Comparison of ENCODE assay signal across 15 cellular contexts in the genomic region with DNA sequence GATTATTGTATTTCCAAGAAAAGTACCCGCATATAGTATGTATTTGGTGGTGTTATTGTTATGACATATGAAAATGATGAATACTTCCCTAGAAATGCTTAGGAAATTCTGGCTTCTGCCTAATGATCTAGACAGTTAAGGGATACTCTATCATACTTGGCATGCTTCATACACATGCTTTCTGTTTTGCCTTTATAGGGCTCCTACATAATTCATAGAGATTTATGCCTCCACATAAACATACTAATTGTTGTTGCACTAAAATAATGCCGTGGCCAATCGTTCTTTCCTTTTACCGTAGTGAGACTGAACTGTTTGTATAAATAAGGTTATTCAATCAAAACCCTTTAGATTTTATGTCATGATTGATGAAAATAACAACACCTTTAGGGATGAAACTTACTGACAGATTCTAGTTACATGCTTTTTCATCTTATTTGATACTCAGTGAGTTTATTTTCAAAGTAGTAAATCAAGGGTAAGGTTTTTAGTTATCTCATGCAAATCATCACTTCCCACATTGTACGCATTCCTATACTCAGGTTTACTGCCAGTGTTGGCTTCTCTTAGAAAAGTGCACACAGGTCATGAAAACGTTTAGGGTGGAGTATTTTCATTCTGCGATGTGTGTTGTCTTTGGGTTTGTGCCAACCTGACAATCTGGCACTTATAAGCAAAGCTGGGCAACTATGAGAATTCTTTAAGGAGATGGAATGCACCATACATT. TPM values are rescaled to one million over a fixed set of nuclear protein-coding genes. Genes with fewer than 3 reads are reported as not detected.
DNase-seq lines count a peak whose midpoint lies in the region; TF ChIP-seq lines count a peak whose summit lies in the region.
"Had no signal": no experiment of that assay in that cellular context is flagged by ENCODE, and none has a peak within 500 bp of the region (broad histone marks: within the 10 kb centered on the region; RNA-seq: fewer than 3 reads in every experiment).

No MANE protein-coding gene starts in this region.

- WGBS in mesenchymal stem cell, result 40% methylated on average over 3 of the region's 7 CpGs

- H3K9me3 Mint-ChIP-seq in chondrocyte (ENCODE audit: low read depth), result no peaks in the 10 kb centered on the region
- H3K9me3 Mint-ChIP-seq in nephron, result no peaks in the 10 kb centered on the region
- no peaks in the 10 kb centered on the region for H3K9me3 Mint-ChIP-seq in T-helper 2 cell treated with Interferon-gamma antibody and Interleukin-4, amounts not matched to agents 5 μg/mL and 100 μg/mL, for 36 hours
- H3K9me3 Mint-ChIP-seq: activated naive CD4-positive, alpha-beta T cell treated with anti-CD3 and anti-CD28 coated beads, Interleukin-2, amount 50 U/mL, for 24 hours had no signal

- DNase-seq in DMS53 (lab: John Stamatoyannopoulos, UW) (peak; percentile 30), MG63 (peak; percentile 7), chondrocyte (ENCODE audit: low spot score) (no peak), DMS153 (lab: John Stamatoyannopoulos, UW) (no peak), NCI-H2081 treated with DMSO at 0.1 percent for 48 hours (lab: John Stamatoyannopoulos, UW) (no peak), mesenchymal stem cell (no peak)
- DNase-seq in T-helper 2 cell treated with Interferon-gamma antibody and Interleukin-4, amounts not matched to agents 5 μg/mL and 100 μg/mL, for 36 hours (ENCODE audit: low spot score), result no peak
- DNase-seq: activated CD8-positive, alpha-beta memory T cell treated with anti-CD3 and anti-CD28 coated beads, Interleukin-2, amount 50 U/mL, for 48 hours; AML-193; DMS79 treated with DMSO at 0.1 percent for 48 hours; SW 1271 had no signal

- H2BK5ac ChIP-seq in mesenchymal stem cell (ENCODE audit: low read depth, low read length, poor library complexity, severe bottlenecking), result no peak overlapping the region

- TF ChIP-seq CTCF in chondrocyte (IDR thresholded peaks at IDR 0.05) (no peak), nephron (IDR thresholded peaks at IDR 0.05; ENCODE audit: unreplicated experiment in 3 of 3) (no peak)

- no peak overlapping the region for H2AFZ ChIP-seq in mesenchymal stem cell (ENCODE audit: low read depth, low read length)

- H4K91ac ChIP-seq in mesenchymal stem cell (ENCODE audit: low read length), result no peak overlapping the region

- H3K4me3 Mint-ChIP-seq in chondrocyte (ENCODE audit: unreplicated experiment) (no peak overlapping the region), nephron (peak overlapping the region in 1 of 3 experiments; percentile 43)
- no peak overlapping the region for H3K4me3 Mint-ChIP-seq in T-helper 2 cell treated with Interferon-gamma antibody and Interleukin-4, amounts not matched to agents 5 μg/mL and 100 μg/mL, for 36 hours
- H3K4me3 Mint-ChIP-seq: activated naive CD4-positive, alpha-beta T cell treated with anti-CD3 and anti-CD28 coated beads, Interleukin-2, amount 50 U/mL, for 24 hours had no signal

- H3K79me1 ChIP-seq in mesenchymal stem cell (replicated peaks; ENCODE audit: low read length, poor library complexity, severe bottlenecking), result no peaks in the 10 kb centered on the region

- H3K27me3 Mint-ChIP-seq in chondrocyte (ENCODE audit: low read depth) (no peaks in the 10 kb centered on the region), nephron (ENCODE audit: low read depth) (no peaks in the 10 kb centered on the region)
- peaks cover 5% of the 10 kb centered on the region for H3K27me3 Mint-ChIP-seq in T-helper 2 cell treated with Interferon-gamma antibody and Interleukin-4, amounts not matched to agents 5 μg/mL and 100 μg/mL, for 36 hours (ENCODE audit: low read depth)
- H3K27me3 Mint-ChIP-seq: activated naive CD4-positive, alpha-beta T cell treated with anti-CD3 and anti-CD28 coated beads, Interleukin-2, amount 50 U/mL, for 24 hours had no signal

- H3K18ac ChIP-seq in mesenchymal stem cell (ENCODE audit: low read depth in 1 of 2, low read length in 2 of 2), result no peak overlapping the region

- no peak overlapping the region for H3K14ac ChIP-seq in mesenchymal stem cell (ENCODE audit: low read length in 2 of 2)

- H3K4me1 Mint-ChIP-seq in chondrocyte (ENCODE audit: low read depth) (peaks cover 34% of the 10 kb centered on the region), nephron (peaks cover 27% of the 10 kb centered on the region)
- H3K4me1 Mint-ChIP-seq in T-helper 2 cell treated with Interferon-gamma antibody and Interleukin-4, amounts not matched to agents 5 μg/mL and 100 μg/mL, for 36 hours (ENCODE audit: low read depth), result no peaks in the 10 kb centered on the region
- H3K4me1 Mint-ChIP-seq: activated naive CD4-positive, alpha-beta T cell treated with anti-CD3 and anti-CD28 coated beads, Interleukin-2, amount 50 U/mL, for 24 hours had no signal

- H3K4me3 ChIP-seq in MG63, result no peak overlapping the region
- H3K4me3 ChIP-seq in mesenchymal stem cell (ENCODE audit: insufficient read depth in 1 of 2, low read depth in 1 of 2, low read length in 2 of 2), result no peak overlapping the region
- H3K4me3 ChIP-seq: esophagus muscularis mucosa had no signal

- H3K4ac ChIP-seq in mesenchymal stem cell (ENCODE audit: low read depth in 1 of 2, low read length in 2 of 2), result no peak overlapping the region

- no peaks in the 10 kb centered on the region for H3K36me3 ChIP-seq in MG63
- H3K36me3 ChIP-seq in mesenchymal stem cell (ENCODE audit: control insufficient read depth in 1 of 2, insufficient read depth in 2 of 2, low read depth in 1 of 2, low read length in 2 of 2), result no peaks in the 10 kb centered on the region
- H3K36me3 ChIP-seq: esophagus muscularis mucosa, neutrophil had no signal

- no peaks in the 10 kb centered on the region for H3K4me1 ChIP-seq in mesenchymal stem cell (ENCODE audit: control insufficient read depth, insufficient read depth, low read depth, low read length)

- peaks cover 3% of the 10 kb centered on the region for H3K36me3 Mint-ChIP-seq in chondrocyte (ENCODE audit: low read depth)
- no peaks in the 10 kb centered on the region for H3K36me3 Mint-ChIP-seq in nephron (ENCODE audit: low read depth)
- no peaks in the 10 kb centered on the region for H3K36me3 Mint-ChIP-seq in T-helper 2 cell treated with Interferon-gamma antibody and Interleukin-4, amounts not matched to agents 5 μg/mL and 100 μg/mL, for 36 hours (ENCODE audit: low read depth)
- H3K36me3 Mint-ChIP-seq: activated naive CD4-positive, alpha-beta T cell treated with anti-CD3 and anti-CD28 coated beads, Interleukin-2, amount 50 U/mL, for 24 hours had no signal

- H3K4me2 ChIP-seq in mesenchymal stem cell (ENCODE audit: low read length, poor library complexity, severe bottlenecking), result no peak overlapping the region

- no peaks in the 10 kb centered on the region for H3K27me3 ChIP-seq in MG63
- H3K27me3 ChIP-seq in mesenchymal stem cell (ENCODE audit: control insufficient read depth in 1 of 2, insufficient read depth in 1 of 2, low read length in 2 of 2), result no peaks in the 10 kb centered on the region
- H3K27me3 ChIP-seq: esophagus muscularis mucosa, neutrophil had no signal

- H2BK12ac ChIP-seq in mesenchymal stem cell (ENCODE audit: low read length in 2 of 2), result no peak overlapping the region

- H3K9me3 ChIP-seq in MG63 (no peaks in the 10 kb centered on the region), mesenchymal stem cell (ENCODE audit: control insufficient read depth, low read length) (no peaks in the 10 kb centered on the region)
- H3K9me3 ChIP-seq: esophagus muscularis mucosa, neutrophil had no signal

- H3K27ac ChIP-seq in mesenchymal stem cell (ENCODE audit: low read length, poor library complexity, severe bottlenecking), result no peak overlapping the region
- H3K27ac ChIP-seq: esophagus muscularis mucosa, neutrophil had no signal

- no peak overlapping the region for H2BK15ac ChIP-seq in mesenchymal stem cell (ENCODE audit: low read depth, poor library complexity, severe bottlenecking)

- H2BK120ac ChIP-seq in mesenchymal stem cell (ENCODE audit: low read depth, low read length), result no peak overlapping the region

- no peak overlapping the region for H4K8ac ChIP-seq in mesenchymal stem cell (ENCODE audit: low read length)

- H2AK5ac ChIP-seq in mesenchymal stem cell (ENCODE audit: low read length, severe bottlenecking), result no peak overlapping the region

- no peak overlapping the region for H3K9ac ChIP-seq in mesenchymal stem cell (ENCODE audit: low read length)

- H3K27ac Mint-ChIP-seq in chondrocyte (ENCODE audit: unreplicated experiment), result peak overlapping the region; percentile 62
- H3K27ac Mint-ChIP-seq in nephron, result peak overlapping the region; percentile 3 to 69 (median 10)
- no peak overlapping the region for H3K27ac Mint-ChIP-seq in T-helper 2 cell treated with Interferon-gamma antibody and Interleukin-4, amounts not matched to agents 5 μg/mL and 100 μg/mL, for 36 hours
- H3K27ac Mint-ChIP-seq: activated naive CD4-positive, alpha-beta T cell treated with anti-CD3 and anti-CD28 coated beads, Interleukin-2, amount 50 U/mL, for 24 hours had no signal

- H3K23ac ChIP-seq in mesenchymal stem cell (ENCODE audit: low read length in 2 of 2), result no peak overlapping the region

RNA-seq across cellular contexts. Expression of a gene that starts 40.5 kb away (rescaled TPM):
- 4.4 TPM in 2 replicates for total RNA-seq in MG63 (2014; rRNA removed; shearing (Covaris generic); ENCODE audit: low replicate concordance)
- total RNA-seq in chondrocyte, result 5.6 to 6.5 TPM (median 6.3 TPM) in 3 replicates
- 3.4 TPM for polyA plus RNA-seq in mesenchymal stem cell (2013, experiment 1 of 2)
- polyA plus RNA-seq in mesenchymal stem cell (2013, experiment 2 of 2), result 3.4 TPM

Comparison
In these comparisons a context has a peak if more than half of its experiments do, and no peak if none do; other contexts are left out.
1. DNase-seq: peak in DMS53 (single experiment) and MG63 (single experiment); none in chondrocyte (single experiment), DMS153 (single experiment), NCI-H2081 treated with DMSO at 0.1 percent for 48 hours (single experiment), T-helper 2 cell treated with Interferon-gamma antibody and Interleukin-4, amounts not matched to agents 5 μg/mL and 100 μg/mL, for 36 hours (single experiment) and mesenchymal stem cell (single experiment).